ENCODE assay signal across 15 cellular contexts in the genomic region with DNA sequence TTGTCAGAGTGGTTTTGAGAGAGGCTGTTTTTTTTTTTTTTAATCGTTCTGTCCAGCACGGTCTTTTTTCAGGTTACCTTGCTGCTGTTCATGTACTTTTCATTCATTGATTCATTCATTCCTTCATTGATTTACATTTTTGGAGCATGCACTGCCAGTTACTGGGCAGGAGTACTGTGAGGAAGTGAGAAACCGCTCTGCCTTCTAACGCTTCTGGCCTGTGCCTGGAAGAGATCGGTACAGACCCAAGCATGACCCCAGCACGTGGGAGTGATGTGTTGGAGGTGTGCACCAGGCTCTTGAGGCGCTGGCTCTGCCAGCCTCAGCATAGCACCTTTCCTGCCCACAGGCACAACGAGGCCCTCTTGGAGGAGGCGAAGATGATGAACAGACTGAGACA.
"Had no signal": no experiment of that assay in that cellular context is flagged by ENCODE, and none has a peak within 500 bp of the region (broad histone marks: within the 10 kb centered on the region; RNA-seq: fewer than 3 reads in every experiment).

No MANE protein-coding gene starts in this region.

- DNase-seq: activated CD4-positive, CD25-positive, alpha-beta regulatory T cell; activated gamma-delta T cell; central memory CD4-positive, alpha-beta T cell; effector CD4-positive, alpha-beta T cell; foreskin fibroblast; mesendoderm; nephron progenitor cell; occipital lobe; psoas muscle; spleen; upper lobe of right lung had no signal

- ATAC-seq: activated naive CD4-positive, alpha-beta T cell treated with anti-CD3 and anti-CD28 coated beads, Interleukin-2, amount 50 U/mL, for 72 hours; psoas muscle; sciatic nerve; upper lobe of right lung had no signal

- H3K9me3 Mint-ChIP-seq: activated naive CD4-positive, alpha-beta T cell treated with anti-CD3 and anti-CD28 coated beads, Interleukin-2, amount 50 U/mL, for 72 hours; nephron progenitor cell; T-helper 2 cell treated with Interferon-gamma antibody and Interleukin-4, amounts not matched to agents 5 μg/mL and 100 μg/mL, for 36 hours had no signal

- H3K4me3 Mint-ChIP-seq: brain; nephron progenitor cell; T-helper 2 cell treated with Interferon-gamma antibody and Interleukin-4, amounts not matched to agents 5 μg/mL and 100 μg/mL, for 36 hours had no signal

- H3K27ac Mint-ChIP-seq: brain; T-helper 2 cell treated with Interferon-gamma antibody and Interleukin-4, amounts not matched to agents 5 μg/mL and 100 μg/mL, for 36 hours had no signal

- H3K27me3 Mint-ChIP-seq: brain had no signal
